In the genomic region with DNA sequence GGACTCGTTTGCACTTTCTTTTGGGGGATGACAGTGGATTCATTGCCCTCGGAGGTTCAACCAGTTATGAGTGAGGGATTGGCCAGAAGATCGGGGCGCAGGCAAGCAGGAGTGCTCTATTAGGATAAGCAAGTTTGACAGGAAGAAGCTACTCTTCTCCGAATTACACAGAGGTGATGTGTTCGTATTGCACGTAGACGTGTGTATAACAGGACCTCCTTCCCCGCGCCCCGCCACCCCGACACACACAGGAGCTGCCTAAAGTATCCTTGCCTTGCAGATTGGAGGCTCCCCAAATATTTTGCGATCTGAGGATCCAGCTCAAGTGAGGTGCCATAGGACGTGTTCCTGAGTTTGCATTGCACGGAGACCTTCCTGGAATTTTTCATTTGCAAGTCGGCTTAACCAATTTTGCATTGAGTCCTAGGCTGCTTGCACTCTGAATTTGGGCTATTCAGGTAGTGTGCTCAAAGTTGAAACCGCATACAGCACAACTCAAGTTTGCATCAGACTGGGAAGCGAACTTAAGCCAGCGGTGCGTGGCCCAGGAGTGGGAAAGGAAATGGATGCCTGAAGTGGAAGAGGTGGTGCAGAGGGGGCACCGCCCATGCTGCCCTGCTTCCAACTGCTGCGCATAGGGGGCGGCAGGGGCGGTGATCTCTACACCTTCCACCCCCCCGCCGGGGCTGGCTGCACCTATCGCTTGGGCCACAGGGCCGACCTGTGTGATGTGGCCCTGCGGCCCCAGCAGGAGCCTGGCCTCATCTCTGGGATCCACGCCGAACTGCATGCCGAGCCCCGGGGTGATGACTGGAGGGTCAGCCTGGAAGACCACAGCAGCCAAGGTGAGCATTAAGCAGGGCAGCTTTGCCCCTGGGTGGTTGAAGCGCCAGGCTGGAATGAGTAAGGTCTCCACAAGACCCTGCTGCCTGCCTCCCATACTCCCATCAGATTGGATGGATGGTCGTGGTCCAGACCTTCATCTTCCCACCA, we compare ENCODE assay signal across 8 cellular contexts. TPM values are rescaled to one million over a fixed set of nuclear protein-coding genes. Genes with fewer than 3 reads are reported as not detected.
DNase-seq lines count a peak whose midpoint lies in the region; ATAC-seq, FAIRE-seq and TF ChIP-seq lines count a peak whose summit lies in the region.

No MANE protein-coding gene starts in this region.

- peaks cover 3 to 47% (median 40%) of the 10 kb centered on the region in 4 donors for H3K36me3 ChIP-seq in stomach

- no peaks in the 10 kb centered on the region for H3K27me3 ChIP-seq in stomach

- TF ChIP-seq CTCF in A549 (IDR thresholded peaks at IDR 0.05) = no peak
- no peak for TF ChIP-seq CTCF in GM12865 (IDR thresholded peaks at IDR 0.05; ENCODE audit: insufficient read depth, low read depth, low read length, missing control alignments)
- no peak for TF ChIP-seq CTCF in stomach (IDR thresholded peaks at IDR 0.05)

- peak overlapping the region; percentile 83 for H3K4me2 ChIP-seq in A549

- peaks cover 40 to 55% of the 10 kb centered on the region in 2 donors for H3K36me3 Mint-ChIP-seq in activated naive CD4-positive, alpha-beta T cell treated with anti-CD3 and anti-CD28 coated beads, Interleukin-2, amount 50 U/mL, for 72 hours

- H3K4me1 ChIP-seq in A549 (peaks cover 21% of the 10 kb centered on the region), stomach (peaks cover 18 to 44% (median 23%) of the 10 kb centered on the region in 4 donors)

- intact Hi-C loops in stomach (cut with DNase I; ENCODE audit: low total_unique reads) = no loop called here

- peak; percentile 17 to 23; a peak in 5 of 6 replicates for ATAC-seq in A549
- peak; percentile 16 to 36 for ATAC-seq in activated naive CD4-positive, alpha-beta T cell treated with anti-CD3 and anti-CD28 coated beads, Interleukin-2, amount 50 U/mL, for 72 hours

- H3K9me3 ChIP-seq in A549 (no peaks in the 10 kb centered on the region), stomach (no peaks in the 10 kb centered on the region)

- TF ChIP-seq EP300 in A549 (IDR thresholded peaks at IDR 0.05) = no peak
- no peak for TF ChIP-seq EP300 in stomach (IDR thresholded peaks at IDR 0.05)

- CTCF ChIA-PET in A549 (lab: Yijun Ruan, JAX) = interaction anchor here (0.7 to 1.4 kb wide), 9 partner anchors 9 to 373 kb away, joined by 3 to 4 read pairs (median 3); a partner anchor contains a TSS

- POLR2A ChIA-PET in A549 (lab: Yijun Ruan, JAX) = interaction anchor here (0.5 kb wide), 1 partner anchor 358 kb away, joined by 4 read pairs; no protein-coding TSS in a partner anchor

- FAIRE-seq in A549 (lab: Jason Lieb, UNC) = no peak

- no peak for TF ChIP-seq RAD21 in A549 (conservative IDR thresholded peaks at IDR 0.05 in 1 of 2, IDR thresholded peaks at IDR 0.05 in 1 of 2)

- no peak for TF ChIP-seq POLR2A in A549 (IDR thresholded peaks at IDR 0.05; ENCODE audit: low read length)
- TF ChIP-seq POLR2A in stomach (IDR thresholded peaks at IDR 0.05) = no peak

- peak overlapping the region; percentile 63 to 83 for H3K27ac ChIP-seq in A549
- H3K27ac ChIP-seq in stomach = peak overlapping the region in 4 of 5 donors; percentile 71 to 86 (median 80)

- no peaks in the 10 kb centered on the region for H3K9me3 Mint-ChIP-seq in activated naive CD4-positive, alpha-beta T cell treated with anti-CD3 and anti-CD28 coated beads, Interleukin-2, amount 50 U/mL, for 72 hours

- WGBS in A549 (ENCODE audit: missing lambda C conversion rate) = 35% methylated on average over 20 of the region's 35 CpGs
- WGBS in stomach, 5 donors = 3 to 14% (median 10%) methylated on average over 22 to 35 of the region's 35 CpGs

- H3K4me3 ChIP-seq in A549 (peak overlapping the region; percentile 69), GM12865 (ENCODE audit: low read depth, low read length) (peak overlapping the region; percentile 86), stomach (peak overlapping the region; percentile 65 to 79 (median 75))

- DNase-seq in A549 (ENCODE audit: low read depth in 1 of 2, low spot score in 1 of 2) = peak in 1 of 2 experiments; percentile 15
- DNase-seq in GM12865 (ENCODE audit: low read depth) = peak; percentile 63
- peak; percentile 10 for DNase-seq in NCI-H146 treated with DMSO at 0.1 percent for 48 hours (lab: John Stamatoyannopoulos, UW; ENCODE audit: unreplicated experiment)
- peak in 1 of 2 donors; percentile 35 for DNase-seq in activated naive CD4-positive, alpha-beta T cell treated with anti-CD3 and anti-CD28 coated beads, Interleukin-2, amount 50 U/mL, for 72 hours (ENCODE audit: low spot score in 2 of 2)
- DNase-seq in islet precursor cell = peak; percentile 74
- DNase-seq in stomach = no peak
- DNase-seq in SHP77 (lab: John Stamatoyannopoulos, UW) = no peak
- no peak for DNase-seq in central memory CD4-positive, alpha-beta T cell

- H3K27ac Mint-ChIP-seq in activated naive CD4-positive, alpha-beta T cell treated with anti-CD3 and anti-CD28 coated beads, Interleukin-2, amount 50 U/mL, for 72 hours = peak overlapping the region; percentile 89 to 98

TF ChIP-seq in A549, 52 proteins besides CTCF, POLR2A, EP300 and RAD21 (continues in another document):
- TF ChIP-seq HOXA7 (CRISPR knock-in tag; IDR thresholded peaks at IDR 0.05) = no peak
- TF ChIP-seq MAZ (IDR thresholded peaks at IDR 0.05; ENCODE audit: borderline replicate concordance, low read depth, low read length) = no peak
- TF ChIP-seq CBX8 (IDR thresholded peaks at IDR 0.05) = no peak
- TF ChIP-seq, protein P1, sequence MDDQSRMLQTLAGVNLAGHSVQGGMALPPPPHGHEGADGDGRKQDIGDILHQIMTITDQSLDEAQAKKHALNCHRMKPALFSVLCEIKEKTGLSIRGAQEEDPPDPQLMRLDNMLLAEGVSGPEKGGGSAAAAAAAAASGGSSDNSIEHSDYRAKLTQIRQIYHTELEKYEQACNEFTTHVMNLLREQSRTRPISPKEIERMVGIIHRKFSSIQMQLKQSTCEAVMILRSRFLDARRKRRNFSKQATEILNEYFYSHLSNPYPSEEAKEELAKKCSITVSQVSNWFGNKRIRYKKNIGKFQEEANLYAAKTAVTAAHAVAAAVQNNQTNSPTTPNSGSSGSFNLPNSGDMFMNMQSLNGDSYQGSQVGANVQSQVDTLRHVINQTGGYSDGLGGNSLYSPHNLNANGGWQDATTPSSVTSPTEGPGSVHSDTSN (IDR thresholded peaks at IDR 0.05) = no peak
- no peak for TF ChIP-seq SMC3 (IDR thresholded peaks at IDR 0.05)
- no peak for TF ChIP-seq PHF8 (IDR thresholded peaks at IDR 0.05; ENCODE audit: borderline replicate concordance, low read depth)

RNA-seq across cellular contexts. Expression of a gene that starts 0.8 kb away (rescaled TPM):
- polyA plus RNA-seq in A549 (2011; rRNA removed) = 6.4 and 7.4 TPM in 2 replicates
- 11.7 and 13.1 TPM in 2 replicates for polyA plus RNA-seq in A549 (2012; cell fraction: cytosol; rRNA removed)
- 14.1 and 15.0 TPM in 2 replicates for polyA plus RNA-seq in A549 (2012; cell fraction: nucleus; rRNA removed)
- 10.1 to 11.2 TPM (median 10.8 TPM) in 3 replicates for polyA plus RNA-seq in A549 (2017; fragmentation: RNase III; extraction: RNeasy Plus Mini Kit Qiagen cat#74134 plus additional on column Dnase treatment)
- polyA minus RNA-seq in A549 (2011; rRNA and poly(A)+ RNA removed) = 4.9 and 5.7 TPM in 2 replicates
- total RNA-seq in activated naive CD4-positive, alpha-beta T cell treated with anti-CD3 and anti-CD28 coated beads, Interleukin-2, amount 50 U/mL, for 72 hours = 100 to 1,000 TPM in 1 of 2 donors, 10 to 100 TPM in 1; 93.3 to 100 TPM
- 10 to 100 TPM in 1 of 5 donors, 1 to 10 TPM in 4; 5.8 to 16.1 (median 7.1) TPM for total RNA-seq in stomach
- polyA plus RNA-seq in stomach = 1 to 10 TPM; 5.0 to 7.7 (median 7.7) TPM

RNA-seq across cellular contexts. Expression of a gene that starts 1.6 kb away (rescaled TPM):
- 7.4 and 8.6 TPM in 2 replicates for polyA plus RNA-seq in A549 (2011; rRNA removed)
- 12.1 and 13.5 TPM in 2 replicates for polyA plus RNA-seq in A549 (2012; cell fraction: cytosol; rRNA removed)
- 27.5 and 31.1 TPM in 2 replicates for polyA plus RNA-seq in A549 (2012; cell fraction: nucleus; rRNA removed)
- 15.2 to 15.3 TPM (median 15.3 TPM) in 3 replicates for polyA plus RNA-seq in A549 (2017; fragmentation: RNase III; extraction: RNeasy Plus Mini Kit Qiagen cat#74134 plus additional on column Dnase treatment)
- 7.3 and 8.6 TPM in 2 replicates for polyA minus RNA-seq in A549 (2011; rRNA and poly(A)+ RNA removed)
- 10 to 100 TPM; 73.5 to 86.2 TPM for total RNA-seq in activated naive CD4-positive, alpha-beta T cell treated with anti-CD3 and anti-CD28 coated beads, Interleukin-2, amount 50 U/mL, for 72 hours
- total RNA-seq in stomach = 100 to 1,000 TPM in 1 of 5 donors, 10 to 100 TPM in 3, 1 to 10 TPM in 1; 9.7 to 201 (median 24.5) TPM
- 10 to 100 TPM; 11.8 to 21.0 (median 12.3) TPM for polyA plus RNA-seq in stomach

RNA-seq across cellular contexts. Expression of a gene that starts 11.3 kb away (rescaled TPM):
- polyA plus RNA-seq in A549 (2011; rRNA removed) (2.7 and 3.9 TPM in 2 replicates), A549 (2017; fragmentation: RNase III; extraction: RNeasy Plus Mini Kit Qiagen cat#74134 plus additional on column Dnase treatment) (2.7 to 3.5 TPM (median 2.8 TPM) in 3 replicates), stomach (10 to 100 TPM in 1 of 3 donors, 1 to 10 TPM in 2; 2.6 to 13.0 (median 6.5) TPM)
- 2.4 and 3.0 TPM in 2 replicates for polyA plus RNA-seq in A549 (2012; cell fraction: cytosol; rRNA removed)
- 20.8 and 22.8 TPM in 2 replicates for polyA plus RNA-seq in A549 (2012; cell fraction: nucleus; rRNA removed)
- 0.39 and 1.3 TPM in 2 replicates for polyA minus RNA-seq in A549 (2011; rRNA and poly(A)+ RNA removed)
- total RNA-seq in activated naive CD4-positive, alpha-beta T cell treated with anti-CD3 and anti-CD28 coated beads, Interleukin-2, amount 50 U/mL, for 72 hours = under 1 TPM in 1 of 2 donors, not detected in 1; 0.59 TPM
- total RNA-seq in stomach = 100 to 1,000 TPM in 2 of 5 donors, 10 to 100 TPM in 2, not detected in 1; 47.5 to 155 (median 113) TPM

RNA-seq across cellular contexts. Expression of a gene that starts 20.3 kb away (rescaled TPM):
- not detected in 2 replicates for polyA plus RNA-seq in A549 (2011; rRNA removed)
- not detected in 2 replicates for polyA plus RNA-seq in A549 (2012; cell fraction: cytosol; rRNA removed)
- polyA plus RNA-seq in A549 (2012; cell fraction: nucleus; rRNA removed) = 0.05 TPM in 1 of 2 replicates, not detected in the other
- polyA plus RNA-seq in A549 (2017; fragmentation: RNase III; extraction: RNeasy Plus Mini Kit Qiagen cat#74134 plus additional on column Dnase treatment) = 0.08 TPM in 1 of 3 replicates, not detected in the others
- polyA minus RNA-seq in A549 (2011; rRNA and poly(A)+ RNA removed) = not detected in 2 replicates
- total RNA-seq in activated naive CD4-positive, alpha-beta T cell treated with anti-CD3 and anti-CD28 coated beads, Interleukin-2, amount 50 U/mL, for 72 hours = not detected
- under 1 TPM in 1 of 5 donors, not detected in 4; 0.73 TPM for total RNA-seq in stomach
- polyA plus RNA-seq in stomach = 1 to 10 TPM in 1 of 3 donors, not detected in 2; 1.6 TPM

RNA-seq across cellular contexts. Expression of a gene that starts 38.9 kb away (rescaled TPM):
- polyA plus RNA-seq in A549 (2011; rRNA removed) = not detected in 2 replicates
- not detected in 2 replicates for polyA plus RNA-seq in A549 (2012; cell fraction: cytosol; rRNA removed)
- not detected in 2 replicates for polyA plus RNA-seq in A549 (2012; cell fraction: nucleus; rRNA removed)
- not detected in 3 replicates for polyA plus RNA-seq in A549 (2017; fragmentation: RNase III; extraction: RNeasy Plus Mini Kit Qiagen cat#74134 plus additional on column Dnase treatment)
- polyA minus RNA-seq in A549 (2011; rRNA and poly(A)+ RNA removed) = not detected in 2 replicates
- total RNA-seq in activated naive CD4-positive, alpha-beta T cell treated with anti-CD3 and anti-CD28 coated beads, Interleukin-2, amount 50 U/mL, for 72 hours = not detected
- not detected for total RNA-seq in stomach
- polyA plus RNA-seq in stomach = under 1 TPM in 1 of 3 donors, not detected in 2; 0.05 TPM

Comparison
In these comparisons a context has a peak if more than half of its experiments do, and no peak if none do; other contexts are left out.
1. DNase-seq: peak in GM12865 (single experiment), NCI-H146 treated with DMSO at 0.1 percent for 48 hours (single experiment) and islet precursor cell (single experiment); none in stomach (single experiment), SHP77 (0 of 2) and central memory CD4-positive, alpha-beta T cell (single experiment).
2. RNA of a gene that starts 0.8 kb away (total RNA-seq): 93.3 to 100 TPM in activated naive CD4-positive, alpha-beta T cell treated with anti-CD3 and anti-CD28 coated beads, Interleukin-2, amount 50 U/mL, for 72 hours; 5.8 to 16.1 TPM in stomach; every median in the first group is over 4 times any median in the second.
3. Peak in every context shown above with its lines, with median percentiles within 50 percentile points of each other: H3K4me3 ChIP-seq.